Comparison of ENCODE assay signal across 8 cellular contexts in the genomic region with DNA sequence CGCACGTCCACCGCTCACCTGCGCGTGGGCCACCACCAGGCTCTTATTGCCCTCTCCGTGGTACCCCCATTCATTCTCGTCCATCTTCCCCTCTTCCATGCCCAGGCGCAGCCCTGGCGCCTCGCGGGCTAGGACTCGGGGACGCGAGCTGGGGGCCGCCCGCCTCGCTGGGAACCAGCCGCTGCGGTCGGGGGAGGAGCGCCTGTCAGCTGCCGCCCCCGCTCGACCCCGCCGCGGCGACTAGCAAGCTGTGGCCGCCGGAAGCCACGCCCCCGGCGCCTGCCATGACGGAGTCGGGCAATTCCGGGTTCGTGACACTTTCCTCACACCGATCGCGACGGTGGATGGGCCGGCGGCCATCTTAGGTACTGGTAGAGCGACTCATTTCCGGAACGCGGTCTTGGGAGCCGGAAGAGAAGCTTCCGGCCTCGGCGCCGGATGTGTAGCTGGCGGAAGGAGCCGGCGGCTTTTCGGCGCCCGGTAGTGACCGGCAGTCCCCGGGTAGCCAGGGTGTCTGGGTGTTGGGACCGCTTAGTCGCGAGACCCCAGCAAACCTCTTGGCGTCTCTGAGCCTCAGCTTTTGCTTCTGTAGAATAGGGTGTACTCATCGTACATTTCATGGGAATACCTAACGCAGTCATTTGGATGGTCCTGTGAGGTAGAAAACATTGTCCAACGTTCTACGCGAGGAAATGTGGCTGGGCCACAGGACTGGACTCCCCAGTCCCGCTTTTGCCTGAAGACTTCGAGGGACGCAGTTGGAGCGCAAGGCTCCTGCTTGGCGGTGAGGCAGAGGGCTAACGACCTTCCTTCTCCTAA. TPM values are rescaled to one million over a fixed set of nuclear protein-coding genes. Genes with fewer than 3 reads are reported as not detected.
DNase-seq lines count a peak whose midpoint lies in the region; ATAC-seq and TF ChIP-seq lines count a peak whose summit lies in the region.

A gene with protein sequence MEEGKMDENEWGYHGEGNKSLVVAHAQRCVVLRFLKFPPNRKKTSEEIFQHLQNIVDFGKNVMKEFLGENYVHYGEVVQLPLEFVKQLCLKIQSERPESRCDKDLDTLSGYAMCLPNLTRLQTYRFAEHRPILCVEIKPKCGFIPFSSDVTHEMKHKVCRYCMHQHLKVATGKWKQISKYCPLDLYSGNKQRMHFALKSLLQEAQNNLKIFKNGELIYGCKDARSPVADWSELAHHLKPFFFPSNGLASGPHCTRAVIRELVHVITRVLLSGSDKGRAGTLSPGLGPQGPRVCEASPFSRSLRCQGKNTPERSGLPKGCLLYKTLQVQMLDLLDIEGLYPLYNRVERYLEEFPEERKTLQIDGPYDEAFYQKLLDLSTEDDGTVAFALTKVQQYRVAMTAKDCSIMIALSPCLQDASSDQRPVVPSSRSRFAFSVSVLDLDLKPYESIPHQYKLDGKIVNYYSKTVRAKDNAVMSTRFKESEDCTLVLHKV (minus strand): TSS at position 242 of the 819 bp plus-strand sequence. CDS start 143 bp downstream, at position 99.

- H3K4me3 ChIP-seq in AG10803 (ENCODE audit: low read length) = peak within 1 kb of the TSS; percentile 99

- ATAC-seq in GM19035 (IDR thresholded peaks at IDR 0.05; ENCODE audit: unreplicated experiment) = peak; percentile 86
- ATAC-seq in HG03342 (IDR thresholded peaks at IDR 0.05; ENCODE audit: unreplicated experiment) = peak; percentile 93

- H3K27me3 Mint-ChIP-seq in immature natural killer cell (ENCODE audit: low read depth in 3 of 3) = peaks cover 3 to 12% (median 6%) of the 10 kb centered on the region in 3 donors

- no peak for TF ChIP-seq CTCF in AG10803 (conservative IDR thresholded peaks at IDR 0.05; ENCODE audit: low read length)

- no peaks in the 10 kb centered on the region for H3K36me3 Mint-ChIP-seq in immature natural killer cell

- no peaks in the 10 kb centered on the region for H3K9me3 Mint-ChIP-seq in immature natural killer cell

- peak; percentile 98 for DNase-seq in AG10803 (ENCODE audit: low read depth)
- DNase-seq in NCI-H345 treated with DMSO at 0.1 percent for 48 hours (lab: John Stamatoyannopoulos, UW; ENCODE audit: unreplicated experiment) = peak; percentile 90
- DNase-seq in activated CD4-positive, CD25-positive, alpha-beta regulatory T cell treated with anti-CD3 and anti-CD28 coated beads, Interleukin-2, amount 50 U/mL, for 16 hours (ENCODE audit: low read depth, low spot score) = peak; percentile 97
- peak; percentile 98 for DNase-seq in central memory CD4-positive, alpha-beta T cell
- DNase-seq in immature natural killer cell = peak; percentile 98
- peak; percentile 97 for DNase-seq in smooth muscle cell of the brain vasculature (ENCODE audit: low read depth, low spot score)

- H3K4me3 Mint-ChIP-seq in immature natural killer cell = peak within 1 kb of the TSS; percentile 93 to 96 (median 95)

- H3K27ac Mint-ChIP-seq in immature natural killer cell = peak within 1 kb of the TSS; percentile 95 to 98 (median 97)

- peaks cover 39 to 42% of the 10 kb centered on the region in 2 donors for H3K4me1 Mint-ChIP-seq in immature natural killer cell

RNA-seq across cellular contexts. Expression of the gene that starts here (rescaled TPM):
- 1 to 10 TPM; 2.6 to 5.4 (median 3.2) TPM for polyA plus RNA-seq in immature natural killer cell

Comparison
In these comparisons a context has a peak if more than half of its experiments do, and no peak if none do; other contexts are left out.
1. Peak in every context shown above with its lines: DNase-seq, ATAC-seq and H3K4me3 ChIP-seq.